In genomic region chr1:208093754-208094719, GRCh38 we compare ENCODE assay signal across 1 cellular context.
A peak's percentile ranks its signal among the peaks of the same experiment; 100 is the strongest.
TF ChIP-seq lines count a peak whose summit lies in the region.

No MANE protein-coding gene starts in this region.

TF ChIP-seq in GM12878, 131 proteins besides CTCF, POLR2A, EP300 and RAD21 (continued from another document):
- TF ChIP-seq CUX1 (IDR thresholded peaks at IDR 0.05; ENCODE audit: insufficient replicate concordance, low read depth, low read length) (no peak), ZNF384 (IDR thresholded peaks at IDR 0.05; ENCODE audit: borderline replicate concordance, low read depth, low read length) (no peak), GATAD2B (conservative IDR thresholded peaks at IDR 0.05; ENCODE audit: low read depth) (no peak), TARDBP (IDR thresholded peaks at IDR 0.05; ENCODE audit: borderline replicate concordance) (no peak), CREM (IDR thresholded peaks at IDR 0.05; ENCODE audit: low read depth) (no peak), GABPA (IDR thresholded peaks at IDR 0.05; ENCODE audit: low read depth) (no peak), SMARCA5 (IDR thresholded peaks at IDR 0.05) (no peak), NBN (IDR thresholded peaks at IDR 0.05) (no peak), CHD4 (IDR thresholded peaks at IDR 0.05) (no peak), RELA (IDR thresholded peaks at IDR 0.05; ENCODE audit: borderline replicate concordance, partially characterized antibody) (no peak), SRF (IDR thresholded peaks at IDR 0.05; ENCODE audit: low read depth in 2 of 2, low read length in 2 of 2) (no peak), DPF2 (IDR thresholded peaks at IDR 0.05) (no peak), NR2F1 (conservative IDR thresholded peaks at IDR 0.05) (0 out of 2 replicates have a peak, but pooled peaks have one; percentile 15), MYC (IDR thresholded peaks at IDR 0.05; ENCODE audit: insufficient read depth, insufficient read length, insufficient replicate concordance, low read length, severe bottlenecking) (no peak), CBX5 (IDR thresholded peaks at IDR 0.05; ENCODE audit: low read depth) (no peak), ZBTB33 (IDR thresholded peaks at IDR 0.05) (no peak), HCFC1 (IDR thresholded peaks at IDR 0.05; ENCODE audit: low read length) (no peak)
- TF ChIP-seq, protein P1, sequence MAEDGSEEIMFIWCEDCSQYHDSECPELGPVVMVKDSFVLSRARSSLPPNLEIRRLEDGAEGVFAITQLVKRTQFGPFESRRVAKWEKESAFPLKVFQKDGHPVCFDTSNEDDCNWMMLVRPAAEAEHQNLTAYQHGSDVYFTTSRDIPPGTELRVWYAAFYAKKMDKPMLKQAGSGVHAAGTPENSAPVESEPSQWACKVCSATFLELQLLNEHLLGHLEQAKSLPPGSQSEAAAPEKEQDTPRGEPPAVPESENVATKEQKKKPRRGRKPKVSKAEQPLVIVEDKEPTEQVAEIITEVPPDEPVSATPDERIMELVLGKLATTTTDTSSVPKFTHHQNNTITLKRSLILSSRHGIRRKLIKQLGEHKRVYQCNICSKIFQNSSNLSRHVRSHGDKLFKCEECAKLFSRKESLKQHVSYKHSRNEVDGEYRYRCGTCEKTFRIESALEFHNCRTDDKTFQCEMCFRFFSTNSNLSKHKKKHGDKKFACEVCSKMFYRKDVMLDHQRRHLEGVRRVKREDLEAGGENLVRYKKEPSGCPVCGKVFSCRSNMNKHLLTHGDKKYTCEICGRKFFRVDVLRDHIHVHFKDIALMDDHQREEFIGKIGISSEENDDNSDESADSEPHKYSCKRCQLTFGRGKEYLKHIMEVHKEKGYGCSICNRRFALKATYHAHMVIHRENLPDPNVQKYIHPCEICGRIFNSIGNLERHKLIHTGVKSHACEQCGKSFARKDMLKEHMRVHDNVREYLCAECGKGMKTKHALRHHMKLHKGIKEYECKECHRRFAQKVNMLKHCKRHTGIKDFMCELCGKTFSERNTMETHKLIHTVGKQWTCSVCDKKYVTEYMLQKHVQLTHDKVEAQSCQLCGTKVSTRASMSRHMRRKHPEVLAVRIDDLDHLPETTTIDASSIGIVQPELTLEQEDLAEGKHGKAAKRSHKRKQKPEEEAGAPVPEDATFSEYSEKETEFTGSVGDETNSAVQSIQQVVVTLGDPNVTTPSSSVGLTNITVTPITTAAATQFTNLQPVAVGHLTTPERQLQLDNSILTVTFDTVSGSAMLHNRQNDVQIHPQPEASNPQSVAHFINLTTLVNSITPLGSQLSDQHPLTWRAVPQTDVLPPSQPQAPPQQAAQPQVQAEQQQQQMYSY (CRISPR knock-in tag; IDR thresholded peaks at IDR 0.05), result no peak
- TF ChIP-seq, protein P2, sequence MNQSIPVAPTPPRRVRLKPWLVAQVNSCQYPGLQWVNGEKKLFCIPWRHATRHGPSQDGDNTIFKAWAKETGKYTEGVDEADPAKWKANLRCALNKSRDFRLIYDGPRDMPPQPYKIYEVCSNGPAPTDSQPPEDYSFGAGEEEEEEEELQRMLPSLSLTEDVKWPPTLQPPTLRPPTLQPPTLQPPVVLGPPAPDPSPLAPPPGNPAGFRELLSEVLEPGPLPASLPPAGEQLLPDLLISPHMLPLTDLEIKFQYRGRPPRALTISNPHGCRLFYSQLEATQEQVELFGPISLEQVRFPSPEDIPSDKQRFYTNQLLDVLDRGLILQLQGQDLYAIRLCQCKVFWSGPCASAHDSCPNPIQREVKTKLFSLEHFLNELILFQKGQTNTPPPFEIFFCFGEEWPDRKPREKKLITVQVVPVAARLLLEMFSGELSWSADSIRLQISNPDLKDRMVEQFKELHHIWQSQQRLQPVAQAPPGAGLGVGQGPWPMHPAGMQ (IDR thresholded peaks at IDR 0.05; ENCODE audit: borderline replicate concordance), result no peak
- TF ChIP-seq, protein P3, sequence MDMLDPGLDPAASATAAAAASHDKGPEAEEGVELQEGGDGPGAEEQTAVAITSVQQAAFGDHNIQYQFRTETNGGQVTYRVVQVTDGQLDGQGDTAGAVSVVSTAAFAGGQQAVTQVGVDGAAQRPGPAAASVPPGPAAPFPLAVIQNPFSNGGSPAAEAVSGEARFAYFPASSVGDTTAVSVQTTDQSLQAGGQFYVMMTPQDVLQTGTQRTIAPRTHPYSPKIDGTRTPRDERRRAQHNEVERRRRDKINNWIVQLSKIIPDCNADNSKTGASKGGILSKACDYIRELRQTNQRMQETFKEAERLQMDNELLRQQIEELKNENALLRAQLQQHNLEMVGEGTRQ (IDR thresholded peaks at IDR 0.05; ENCODE audit: borderline replicate concordance, low read depth, low read length), result no peak
